ENCODE assay signal across 8 cellular contexts in genomic region chr15:43824302-43825246, GRCh38. TPM values are rescaled to one million over a fixed set of nuclear protein-coding genes. Genes with fewer than 3 reads are reported as not detected.
DNase-seq lines count a peak whose midpoint lies in the region; ATAC-seq and TF ChIP-seq lines count a peak whose summit lies in the region.

MFAP1 (minus strand) TSS chr15:43824690; CDS start chr15:43824569, 121 bp downstream.

- H3K36me3 ChIP-seq in trophoblast cell (ENCODE audit: control insufficient read depth in 1 of 2, insufficient read depth in 2 of 2, low read length in 2 of 2): peaks cover 1 to 6% of the 10 kb centered on the region in 2 experiments
- no peaks in the 10 kb centered on the region for H3K36me3 ChIP-seq in transverse colon

- TF ChIP-seq CTCF in transverse colon (IDR thresholded peaks at IDR 0.05): no peak

- H2BK5ac ChIP-seq in trophoblast cell (ENCODE audit: low read depth, low read length, poor library complexity): no peak within 1 kb of the TSS

- H3K4me1 ChIP-seq in trophoblast cell (ENCODE audit: control insufficient read depth in 1 of 2, insufficient read depth in 2 of 2, low read length in 2 of 2) (peaks cover 5 to 9% of the 10 kb centered on the region in 2 experiments), transverse colon (peaks cover 7 to 65% (median 31%) of the 10 kb centered on the region in 4 donors)

- H3K27me3 ChIP-seq in trophoblast cell (ENCODE audit: insufficient read depth, low read length) (no peaks in the 10 kb centered on the region), transverse colon (no peaks in the 10 kb centered on the region)

- intact Hi-C loops in cardiac septum (cut with DNase I) (loop anchor here (2.0 kb wide), 1 partner anchor 24 kb away; the partner anchor contains the start of genes HYPK and SERINC4), transverse colon (cut with DNase I; ENCODE audit: low total_unique reads) (no loop called here)

- H3K27ac ChIP-seq in adipose tissue (ENCODE audit: low read depth, low read length): no peak within 1 kb of the TSS
- H3K27ac ChIP-seq in trophoblast cell (ENCODE audit: low read depth, low read length): peak within 1 kb of the TSS; percentile 87
- H3K27ac ChIP-seq in transverse colon: peak within 1 kb of the TSS; percentile 85 to 95 (median 92)

- no peaks in the 10 kb centered on the region for H3K9me3 Mint-ChIP-seq in T-cell

- CTCF ChIA-PET in T-cell (lab: Charles Lee): interaction anchor here in 1 of 2 donors (0.6 to 1.8 kb wide), 6 partner anchors 16 to 1083 kb away, joined by 3 to 6 read pairs (median 4); partner anchors contain the start of genes ELL3, HYPK and SERINC4

- H2AFZ ChIP-seq in trophoblast cell (ENCODE audit: insufficient read depth, low read length, poor library complexity): peak within 1 kb of the TSS; percentile 89

- H3K4me2 ChIP-seq in trophoblast cell (ENCODE audit: low read length): peak within 1 kb of the TSS; percentile 67

- H3K4ac ChIP-seq in trophoblast cell (ENCODE audit: low read depth, low read length): peak within 1 kb of the TSS; percentile 71

- peak within 1 kb of the TSS; percentile 48 for H3K18ac ChIP-seq in trophoblast cell (ENCODE audit: low read length)

- peak within 1 kb of the TSS; percentile 79 for H4K12ac ChIP-seq in trophoblast cell (ENCODE audit: low read depth, low read length)

- H3K27me3 Mint-ChIP-seq in T-cell: no peaks in the 10 kb centered on the region

- peaks cover 9% of the 10 kb centered on the region for H3K79me1 ChIP-seq in trophoblast cell (ENCODE audit: low read length)

- H3K4me1 Mint-ChIP-seq in T-cell: peaks cover 54 to 76% (median 64%) of the 10 kb centered on the region in 3 donors

- H3K9ac ChIP-seq in trophoblast cell (ENCODE audit: low read length): peak within 1 kb of the TSS; percentile 96

- H3K36me3 Mint-ChIP-seq in T-cell: peaks cover 3% of the 10 kb centered on the region

- DNase-seq in NCI-H1436 treated with DMSO at 0.1 percent for 48 hours (lab: John Stamatoyannopoulos, UW) (peak; percentile 89), T-cell (peak; percentile 74 to 93 (median 89)), cardiac septum (ENCODE audit: low spot score) (peak; percentile 97), trophoblast cell (peak; percentile 99 to 100), transverse colon (peak; percentile 95)

- no peak within 1 kb of the TSS for H2AK5ac ChIP-seq in trophoblast cell (ENCODE audit: low read length)

- POLR2A ChIA-PET in T-cell (lab: Charles Lee): interaction anchor here (0.5 to 1.6 kb wide), 18 partner anchors 8 to 738 kb away, joined by 3 to 19 read pairs (median 4); partner anchors contain the start of genes HYPK (in 2 of the 2), ELL3 (in 1 of the 2), GOLM2 (in 1 of the 2) and PDIA3 (in 1 of the 2)

- peak within 1 kb of the TSS; percentile 49 for H2BK12ac ChIP-seq in trophoblast cell (ENCODE audit: low read length)

- peak within 1 kb of the TSS; percentile 74 for H3K14ac ChIP-seq in trophoblast cell (ENCODE audit: low read length)

- TF ChIP-seq POLR2A in GM10847 (IDR thresholded peaks at IDR 0.05; ENCODE audit: extremely low read depth, insufficient read length): peak; percentile 70
- peak; percentile 96 for TF ChIP-seq POLR2A in transverse colon (IDR thresholded peaks at IDR 0.05)

- peak within 1 kb of the TSS; percentile 88 for H4K8ac ChIP-seq in trophoblast cell (ENCODE audit: low read depth, low read length)

- peak within 1 kb of the TSS; percentile 65 for H4K91ac ChIP-seq in trophoblast cell (ENCODE audit: low read depth, low read length)

- in situ Hi-C loops in transverse colon (cut with MboI; ENCODE audit: low pct_ligation_motif_present in 1 of 4, low pct_unique_long_range_greater_than_20kb in 1 of 4, low sequenced_read_pairs in 3 of 4): no loop called here

- peak within 1 kb of the TSS; percentile 35 for H2BK120ac ChIP-seq in trophoblast cell (ENCODE audit: insufficient read depth, low read length, poor library complexity)

- H3K9me3 ChIP-seq in trophoblast cell (ENCODE audit: insufficient read depth, low read depth, low read length) (no peaks in the 10 kb centered on the region), transverse colon (no peaks in the 10 kb centered on the region)

- TF ChIP-seq EP300 in transverse colon (IDR thresholded peaks at IDR 0.05; ENCODE audit: low read depth): no peak

- H3K4me3 ChIP-seq in trophoblast cell (ENCODE audit: low read depth, low read length) (peak within 1 kb of the TSS; percentile 92), transverse colon (peak within 1 kb of the TSS; percentile 60 to 89 (median 77))

- H3K4me3 Mint-ChIP-seq in T-cell: peak within 1 kb of the TSS; percentile 98 to 99 (median 98)

- peak within 1 kb of the TSS; percentile 97 to 98 for H3K27ac Mint-ChIP-seq in T-cell

- ATAC-seq in HG02840 (IDR thresholded peaks at IDR 0.05; ENCODE audit: low FRiP score, unreplicated experiment) (peak; percentile 70), T-cell (replicated peaks in 1 of 4) (peak; percentile 89 to 93 (median 90))

- peaks cover 7% of the 10 kb centered on the region for H3K79me2 ChIP-seq in trophoblast cell (ENCODE audit: control insufficient read depth, insufficient read depth, low read length, poor library complexity)

- no peak within 1 kb of the TSS for H3K23ac ChIP-seq in trophoblast cell (ENCODE audit: low read length)

- WGBS in adipose tissue, 3 donors: 8 to 9% (median 9%) methylated on average over 46 of the region's 46 CpGs
- no CpG with 5 or more reads among the region's 46 CpGs for WGBS in trophoblast cell (ENCODE audit: extremely low coverage, insufficient coverage, insufficient read length)
- 9 to 21% methylated on average over 19 to 46 of the region's 46 CpGs for WGBS in transverse colon (ENCODE audit: low coverage in 1 of 2), 2 donors

RNA-seq across cellular contexts. Expression of gene MFAP1, which starts in this region (rescaled TPM):
- total RNA-seq in T-cell (10 to 100 TPM in 4 of 5 donors, 1 to 10 TPM in 1; 9.6 to 22.1 (median 21.0) TPM), cardiac septum (19.8 TPM), transverse colon (10 to 100 TPM in 3 of 4 donors, 1 to 10 TPM in 1; 9.8 to 32.9 (median 16.3) TPM)
- 10 to 100 TPM; 11.2 to 18.1 (median 14.9) TPM for polyA plus RNA-seq in adipose tissue
- 37.8 and 39.4 TPM in 2 replicates for polyA plus RNA-seq in trophoblast cell (2013)
